Comparison of ENCODE assay signal across 17 cellular contexts in the genomic region with DNA sequence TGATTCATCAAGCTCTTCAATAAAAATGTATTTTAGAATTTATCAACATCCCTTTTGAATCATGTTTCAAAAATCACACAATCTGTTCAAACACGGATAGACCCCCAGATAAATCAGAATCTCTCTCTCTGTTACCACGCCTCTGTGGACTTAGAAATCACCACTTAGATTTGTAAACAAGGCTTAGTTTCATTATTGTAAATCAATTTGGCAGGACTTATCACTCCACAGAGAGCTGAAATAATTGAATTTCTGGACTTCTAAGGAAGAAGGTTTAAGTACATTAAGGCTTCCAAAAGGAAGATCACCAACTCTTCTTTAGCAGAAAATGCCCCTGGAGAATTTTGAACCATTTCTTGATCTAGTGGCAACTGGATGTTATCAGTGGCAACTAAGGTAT.
DNase-seq lines count a peak whose midpoint lies in the region; ATAC-seq, FAIRE-seq and TF ChIP-seq lines count a peak whose summit lies in the region.
"Had no signal": no experiment of that assay in that cellular context is flagged by ENCODE, and none has a peak within 500 bp of the region (broad histone marks: within the 10 kb centered on the region; RNA-seq: fewer than 3 reads in every experiment).

No MANE protein-coding gene starts in this region.

- H3K4me3 ChIP-seq in liver (ENCODE audit: low read depth in 1 of 3, low read length in 3 of 3), result no peak overlapping the region
- H3K4me3 ChIP-seq in HepG2 (replicated peaks in 1 of 3; ENCODE audit: insufficient read depth in 1 of 3, low read depth in 2 of 3, low read length in 3 of 3), result no peak overlapping the region
- no peak overlapping the region for H3K4me3 ChIP-seq in endothelial cell of umbilical vein (replicated peaks in 1 of 3; ENCODE audit: insufficient read depth in 1 of 3, low read depth in 1 of 3, low read length in 3 of 3)
- H3K4me3 ChIP-seq in colonic mucosa, result no peak overlapping the region
- H3K4me3 ChIP-seq: K562, left lung, thoracic aorta had no signal

- TF ChIP-seq RAD21 in liver (IDR thresholded peaks at IDR 0.05) (no peak), HepG2 (CRISPR knock-in tag; IDR thresholded peaks at IDR 0.05) (no peak)

- dilution Hi-C loops in endothelial cell of umbilical vein (cut with MboI; ENCODE audit: extremely low pct_ligation_motif_present, low sequenced_read_pairs), result no loop called here

- TF ChIP-seq EP300 in HepG2 (IDR thresholded peaks at IDR 0.05; ENCODE audit: low read depth in 2 of 2, low read length in 2 of 2) (no peak), HepG2 (CRISPR knock-in tag; IDR thresholded peaks at IDR 0.05; ENCODE audit: borderline replicate concordance) (no peak)

- FAIRE-seq in HepG2 (lab: Jason Lieb, UNC) (no peak), endothelial cell of umbilical vein (lab: Jason Lieb, UNC) (no peak)
- FAIRE-seq: K562 had no signal

- POLR2A ChIA-PET in HepG2 (lab: Yijun Ruan, JAX) (no interaction called here), endothelial cell of umbilical vein (lab: Charles Lee) (no interaction called here)

- DNase-seq in HepG2 (ENCODE audit: low spot score), result no peak
- peak; percentile 22 for DNase-seq in NCI-H748 treated with DMSO at 0.1 percent for 48 hours (lab: John Stamatoyannopoulos, UW)
- DNase-seq in endothelial cell of umbilical vein (ENCODE audit: low read depth, low spot score), result no peak
- DNase-seq in T1000 (lab: John Stamatoyannopoulos, UW), result no peak
- DNase-seq in colonic mucosa, result no peak
- DNase-seq: DMS79; foreskin keratinocyte; left lung; NCI-H2029 treated with DMSO at 0.1 percent for 48 hours; stimulated activated CD4-positive, alpha-beta T cell treated with anti-CD3 and anti-CD28 coated beads, Interleukin-4, amount 100 ng/mL, for 24 hours; stimulated activated CD8-positive, alpha-beta memory T cell treated with anti-CD3 and anti-CD28 coated beads, Interleukin-4, amount 100 ng/mL, for 48 hours; SW 1271; WERI-Rb-1 had no signal

- WGBS in liver, result 35% methylated on average over 2 of the region's 2 CpGs
- 57% methylated on average over 2 of the region's 2 CpGs for WGBS in HepG2 (ENCODE audit: low lambda C conversion rate)

- H3K79me2 ChIP-seq in HepG2 (ENCODE audit: insufficient read depth, low read length), result peaks cover 16% of the 10 kb centered on the region
- H3K79me2 ChIP-seq in endothelial cell of umbilical vein (ENCODE audit: control insufficient read depth, insufficient read depth, low read length), result peaks cover 98% of the 10 kb centered on the region

- peaks cover 4 to 27% (median 12%) of the 10 kb centered on the region in 4 donors for H3K4me1 ChIP-seq in liver (ENCODE audit: control insufficient read depth in 4 of 4, insufficient read depth in 4 of 4, low read length in 3 of 4)
- H3K4me1 ChIP-seq in HepG2 (ENCODE audit: insufficient read depth, low read length), result peaks cover 14% of the 10 kb centered on the region
- H3K4me1 ChIP-seq in endothelial cell of umbilical vein (ENCODE audit: control insufficient read depth, extremely low read depth, insufficient read depth, low read length), result peaks cover 52% of the 10 kb centered on the region
- H3K4me1 ChIP-seq in colonic mucosa, result peaks cover 8% of the 10 kb centered on the region

- no peak for ATAC-seq in HepG2
- no peak for ATAC-seq in HG03175 (IDR thresholded peaks at IDR 0.05; ENCODE audit: unreplicated experiment)
- ATAC-seq: foreskin keratinocyte, K562 had no signal

- H4K20me1 ChIP-seq in HepG2 (ENCODE audit: insufficient read depth, low read length), result 0 out of 2 replicates have a peak, but pooled peaks cover 9% of the 10 kb centered on the region
- peaks cover 20% of the 10 kb centered on the region for H4K20me1 ChIP-seq in endothelial cell of umbilical vein (replicated peaks; ENCODE audit: control insufficient read depth, extremely low read depth, insufficient read depth, low read length)

- H3K9me1 ChIP-seq in endothelial cell of umbilical vein (replicated peaks; ENCODE audit: control insufficient read depth, extremely low read depth, insufficient read depth, low read length), result peaks cover 2% of the 10 kb centered on the region

- TF ChIP-seq POLR2A in HepG2 (IDR thresholded peaks at IDR 0.05; ENCODE audit: insufficient read depth in 1 of 2, low read depth in 2 of 2, low read length in 2 of 2) (no peak), endothelial cell of umbilical vein (IDR thresholded peaks at IDR 0.05; ENCODE audit: low read depth, low read length) (no peak)

- TF ChIP-seq CTCF in liver (IDR thresholded peaks at IDR 0.05; ENCODE audit: low read depth, low read length, missing input control) (no peak), HepG2 (CRISPR knock-in tag; IDR thresholded peaks at IDR 0.05) (no peak), endothelial cell of umbilical vein (IDR thresholded peaks at IDR 0.05; ENCODE audit: extremely low read depth in 1 of 2, insufficient read depth in 1 of 2, low read depth in 1 of 2, low read length in 2 of 2) (no peak), colonic mucosa (IDR thresholded peaks at IDR 0.05) (no peak)

- H3K27me3 ChIP-seq in liver (ENCODE audit: control insufficient read depth in 4 of 4, insufficient read depth in 4 of 4, low read length in 3 of 4) (no peaks in the 10 kb centered on the region), HepG2 (ENCODE audit: control insufficient read depth in 1 of 2, insufficient read depth in 2 of 2, low read length in 2 of 2) (no peaks in the 10 kb centered on the region), endothelial cell of umbilical vein (ENCODE audit: control insufficient read depth in 2 of 2, insufficient read depth in 2 of 2, low read length in 2 of 2) (no peaks in the 10 kb centered on the region), colonic mucosa (no peaks in the 10 kb centered on the region)
- H3K27me3 ChIP-seq: foreskin keratinocyte, left lung had no signal

- H3K4me2 ChIP-seq in HepG2 (ENCODE audit: low read depth, low read length) (no peak overlapping the region), endothelial cell of umbilical vein (ENCODE audit: insufficient read depth, low read length) (peak overlapping the region; percentile 47)

- H3K27ac ChIP-seq in liver (ENCODE audit: low read depth in 1 of 2, low read length in 2 of 2), result peak overlapping the region in 1 of 2 donors; percentile 26
- H3K27ac ChIP-seq in HepG2 (ENCODE audit: extremely low read length, insufficient read depth, low read length), result no peak overlapping the region
- no peak overlapping the region for H3K27ac ChIP-seq in endothelial cell of umbilical vein (ENCODE audit: insufficient read depth, low read depth, low read length)
- no peak overlapping the region for H3K27ac ChIP-seq in colonic mucosa
- H3K27ac ChIP-seq: foreskin keratinocyte, thoracic aorta, WERI-Rb-1 had no signal

- intact Hi-C loops in HepG2 (cut with micrococcal nuclease; ENCODE audit: unreplicated experiment) (no loop called here), endothelial cell of umbilical vein (cut with micrococcal nuclease) (loop anchor here (5.0 kb wide), 1 partner anchor 97 kb away; no protein-coding TSS in a partner anchor), colonic mucosa (cut with DNase I) (no loop called here)

- no TSS peak for BruUV-seq in HepG2 (replicated peaks; lab: Mats Ljungman, UMichigan)
- no TSS peak for BruUV-seq in endothelial cell of umbilical vein (replicated peaks; lab: Mats Ljungman, UMichigan)

- CTCF ChIA-PET in HepG2 (lab: Yijun Ruan, JAX; ENCODE audit: low intra/inter-chr PET ratio, low total read pairs), result no interaction called here
- CTCF ChIA-PET in endothelial cell of umbilical vein (lab: Charles Lee), result interaction anchor here (1.5 kb wide), 1 partner anchor 10 kb away, joined by 7 read pairs; no protein-coding TSS in a partner anchor

- H3K9ac ChIP-seq in liver (ENCODE audit: low read depth in 1 of 2, low read length in 2 of 2) (peak overlapping the region in 1 of 2 donors; percentile 12), HepG2 (ENCODE audit: insufficient read depth, low read depth, low read length) (no peak overlapping the region), endothelial cell of umbilical vein (replicated peaks; ENCODE audit: extremely low read depth, insufficient read depth, low read length) (no peak overlapping the region), colonic mucosa (ENCODE audit: low read depth in 2 of 2, low read length in 2 of 2) (no peak overlapping the region)

- H3K36me3 ChIP-seq in liver (ENCODE audit: control insufficient read depth in 4 of 4, insufficient read depth in 3 of 4, low read depth in 1 of 4, low read length in 3 of 4), result no peaks in the 10 kb centered on the region
- no peaks in the 10 kb centered on the region for H3K36me3 ChIP-seq in HepG2 (replicated peaks in 1 of 2; ENCODE audit: control insufficient read depth in 1 of 2, insufficient read depth in 2 of 2, low read length in 2 of 2)
- no peaks in the 10 kb centered on the region for H3K36me3 ChIP-seq in endothelial cell of umbilical vein (ENCODE audit: control insufficient read depth in 2 of 2, extremely low read depth in 1 of 2, insufficient read depth in 2 of 2, low read length in 2 of 2)
- no peaks in the 10 kb centered on the region for H3K36me3 ChIP-seq in colonic mucosa
- H3K36me3 ChIP-seq: left lung, thoracic aorta, WERI-Rb-1 had no signal

- no peak overlapping the region for H2AFZ ChIP-seq in HepG2 (ENCODE audit: low read length)
- H2AFZ ChIP-seq in endothelial cell of umbilical vein (ENCODE audit: low read depth, low read length), result no peak overlapping the region

- in situ Hi-C loops in HepG2 (cut with HindIII; ENCODE audit: extremely low pct_ligation_motif_present, low pct_unique_long_range_greater_than_20kb), result no loop called here

- H3K9me3 ChIP-seq in liver (ENCODE audit: control insufficient read depth in 4 of 4, low read length in 3 of 4) (no peaks in the 10 kb centered on the region), HepG2 (ENCODE audit: low read length) (no peaks in the 10 kb centered on the region), endothelial cell of umbilical vein (replicated peaks; ENCODE audit: control insufficient read depth, insufficient read depth, low read length) (no peaks in the 10 kb centered on the region), colonic mucosa (no peaks in the 10 kb centered on the region)
- H3K9me3 ChIP-seq: left lung, thoracic aorta had no signal

TF ChIP-seq in HepG2, 621 proteins besides CTCF, POLR2A, EP300 and RAD21 (continues in another document):
- TF ChIP-seq ZNF3 (CRISPR knock-in tag; IDR thresholded peaks at IDR 0.05), result no peak
- TF ChIP-seq ZFY (CRISPR knock-in tag; IDR thresholded peaks at IDR 0.05), result no peak

TF ChIP-seq in endothelial cell of umbilical vein, 7 proteins besides CTCF, POLR2A, EP300 and RAD21 (continues in another document):
- TF ChIP-seq MYC (IDR thresholded peaks at IDR 0.05; ENCODE audit: low read depth, low read length) (no peak), GATA2 (IDR thresholded peaks at IDR 0.05; ENCODE audit: insufficient read depth, insufficient read length, low read depth, low read length) (no peak), POLR2AphosphoS5 (IDR thresholded peaks at IDR 0.05; ENCODE audit: insufficient read depth, low read depth, low read length) (no peak), EZH2 (IDR thresholded peaks at IDR 0.05; ENCODE audit: borderline replicate concordance, low read depth, low read length, severe bottlenecking) (no peak)
- TF ChIP-seq, protein P1, sequence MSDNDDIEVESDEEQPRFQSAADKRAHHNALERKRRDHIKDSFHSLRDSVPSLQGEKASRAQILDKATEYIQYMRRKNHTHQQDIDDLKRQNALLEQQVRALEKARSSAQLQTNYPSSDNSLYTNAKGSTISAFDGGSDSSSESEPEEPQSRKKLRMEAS (IDR thresholded peaks at IDR 0.05; ENCODE audit: insufficient read depth, insufficient read length), result no peak
